In the genomic region with DNA sequence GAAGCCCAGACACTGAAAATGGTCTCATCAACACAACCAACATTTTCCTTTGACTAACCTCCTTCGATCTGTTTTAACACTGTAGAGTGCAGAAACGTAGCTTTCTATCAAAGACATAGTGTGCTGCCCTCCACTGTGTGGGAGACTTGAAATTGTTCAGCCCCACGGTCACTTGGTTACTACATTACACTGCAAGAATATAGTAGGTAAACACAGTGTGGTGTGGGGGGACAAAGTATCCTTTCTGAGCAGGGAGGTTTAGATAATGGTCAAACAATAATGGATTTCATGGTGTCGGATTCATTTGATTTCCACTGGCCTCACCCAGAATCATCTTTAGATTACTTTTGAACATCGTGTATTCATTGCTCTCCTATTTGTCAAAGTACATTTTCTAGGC, we compare ENCODE assay signal across 30 cellular contexts.
DNase-seq lines count a peak whose midpoint lies in the region; ATAC-seq and TF ChIP-seq lines count a peak whose summit lies in the region.
"Had no signal": no experiment of that assay in that cellular context is flagged by ENCODE, and none has a peak within 500 bp of the region (broad histone marks: within the 10 kb centered on the region; RNA-seq: fewer than 3 reads in every experiment).

No MANE protein-coding gene starts in this region.

- 76 to 79% (median 78%) methylated on average over 5 of the region's 5 CpGs for WGBS in ovary, 3 donors

- TF ChIP-seq CTCF in ascending aorta (IDR thresholded peaks at IDR 0.05), result no peak
- no peak for TF ChIP-seq CTCF in ovary (IDR thresholded peaks at IDR 0.05)

- no peaks in the 10 kb centered on the region for H3K27me3 Mint-ChIP-seq in activated T-cell treated with anti-CD3 and anti-CD28 coated beads, Interleukin-2, amount 50 U/mL, for 72 hours (ENCODE audit: low read depth)
- H3K27me3 Mint-ChIP-seq: activated CD4-positive, alpha-beta T cell treated with anti-CD3 and anti-CD28 coated beads, Interleukin-2, amount 10 ng/mL, durations not matched to agents 7 days and 5 days; activated T-cell treated with anti-CD3 and anti-CD28 coated beads, Interleukin-2, amount 50 U/mL, for 24 hours; IgD-negative memory B cell; memory B cell had no signal

- no peak for TF ChIP-seq EP300 in ovary (IDR thresholded peaks at IDR 0.05)

- H3K4me1 ChIP-seq in ascending aorta (peaks cover 0 to 2% of the 10 kb centered on the region in 2 donors), ovary (ENCODE audit: insufficient read depth) (no peaks in the 10 kb centered on the region)
- H3K4me1 ChIP-seq: body of pancreas, colonic mucosa, upper lobe of right lung had no signal

- no peaks in the 10 kb centered on the region for H3K36me3 ChIP-seq in ascending aorta
- H3K36me3 ChIP-seq in ovary, result no peaks in the 10 kb centered on the region
- H3K36me3 ChIP-seq: colonic mucosa, heart left ventricle, upper lobe of right lung, WERI-Rb-1 had no signal

- no peak overlapping the region for H3K27ac Mint-ChIP-seq in activated T-cell treated with anti-CD3 and anti-CD28 coated beads, Interleukin-2, amount 50 U/mL, for 72 hours
- H3K27ac Mint-ChIP-seq: activated CD4-positive, alpha-beta T cell treated with anti-CD3 and anti-CD28 coated beads, Interleukin-2, amount 10 ng/mL, durations not matched to agents 7 days and 5 days; activated T-cell treated with anti-CD3 and anti-CD28 coated beads, Interleukin-2, amount 50 U/mL, for 24 hours; CD14-positive monocyte; IgD-negative memory B cell; memory B cell had no signal

- intact Hi-C loops in ascending aorta (cut with DNase I) (loop anchor here (10.0 kb wide), 1 partner anchor 213 kb away; no protein-coding TSS in a partner anchor), ovary (cut with DNase I) (no loop called here)

- TF ChIP-seq POLR2A in ovary (IDR thresholded peaks at IDR 0.05), result no peak

- peaks cover 0 to 2% of the 10 kb centered on the region in 2 donors for H3K9me3 Mint-ChIP-seq in activated T-cell treated with anti-CD3 and anti-CD28 coated beads, Interleukin-2, amount 50 U/mL, for 72 hours
- H3K9me3 Mint-ChIP-seq: activated CD4-positive, alpha-beta T cell treated with anti-CD3 and anti-CD28 coated beads, Interleukin-2, amount 10 ng/mL, durations not matched to agents 7 days and 5 days; activated T-cell treated with anti-CD3 and anti-CD28 coated beads, Interleukin-2, amount 50 U/mL, for 24 hours; CD14-positive monocyte; IgD-negative memory B cell; memory B cell had no signal

- H3K9me3 ChIP-seq in ascending aorta (no peaks in the 10 kb centered on the region), ovary (no peaks in the 10 kb centered on the region)
- H3K9me3 ChIP-seq: body of pancreas, colonic mucosa, heart left ventricle, upper lobe of right lung had no signal

- no peaks in the 10 kb centered on the region for H3K36me3 Mint-ChIP-seq in activated T-cell treated with anti-CD3 and anti-CD28 coated beads, Interleukin-2, amount 50 U/mL, for 72 hours (ENCODE audit: insufficient read depth in 2 of 2)
- H3K36me3 Mint-ChIP-seq: CD14-positive monocyte, IgD-negative memory B cell, memory B cell had no signal

- ATAC-seq in activated T-cell treated with anti-CD3 and anti-CD28 coated beads, Interleukin-2, amount 50 U/mL, for 72 hours (replicated peaks in 1 of 2), result no peak
- ATAC-seq: body of pancreas, PC-3, upper lobe of right lung had no signal

- peak overlapping the region; percentile 1 to 33 for H3K27ac ChIP-seq in ascending aorta
- H3K27ac ChIP-seq in ovary, result no peak overlapping the region
- H3K27ac ChIP-seq: 22Rv1, body of pancreas, colonic mucosa, heart left ventricle, upper lobe of right lung, WERI-Rb-1 had no signal

- peak; percentile 57 for DNase-seq in DMS 273 (lab: John Stamatoyannopoulos, UW; ENCODE audit: unreplicated experiment)
- no peak for DNase-seq in DMS 273 treated with DMSO at 0.1 percent for 48 hours (lab: John Stamatoyannopoulos, UW)
- no peak for DNase-seq in ascending aorta (ENCODE audit: low spot score in 2 of 2)
- peak; percentile 59 for DNase-seq in medulla oblongata (ENCODE audit: extremely low spot score)
- peak; percentile 80 for DNase-seq in superior temporal gyrus (ENCODE audit: extremely low spot score)
- DNase-seq in NCI-H2029 (lab: John Stamatoyannopoulos, UW), result no peak
- DNase-seq in activated T-cell treated with anti-CD3 and anti-CD28 coated beads, Interleukin-2, amount 50 U/mL, for 72 hours, result no peak
- DNase-seq in ovary, result no peak
- DNase-seq: activated CD4-positive, alpha-beta T cell treated with anti-CD3 and anti-CD28 coated beads, Interleukin-2, amount 10 ng/mL, durations not matched to agents 7 days and 5 days; activated naive CD4-positive, alpha-beta T cell; activated T-cell treated with anti-CD3 and anti-CD28 coated beads, Interleukin-2, amount 50 U/mL, for 24 hours; body of pancreas; Calu3; colonic mucosa; effector memory CD4-positive, alpha-beta T cell; H7; heart left ventricle; NCI-H1694 treated with DMSO at 0.1 percent for 48 hours; occipital lobe; PC-3; retina; stimulated activated CD4-positive, alpha-beta T cell treated with anti-CD3 and anti-CD28 coated beads, Interleukin-2, amount 100 ng/mL, for 24 hours; T-helper 9 cell; upper lobe of right lung; WERI-Rb-1 had no signal

- H3K4me3 ChIP-seq in ascending aorta (peak overlapping the region in 1 of 2 donors; percentile 48), ovary (no peak overlapping the region)
- H3K4me3 ChIP-seq: body of pancreas, colonic mucosa, heart left ventricle, smooth muscle cell, upper lobe of right lung had no signal

- no peak overlapping the region for H3K4me3 Mint-ChIP-seq in activated T-cell treated with anti-CD3 and anti-CD28 coated beads, Interleukin-2, amount 50 U/mL, for 72 hours
- H3K4me3 Mint-ChIP-seq: activated CD4-positive, alpha-beta T cell treated with anti-CD3 and anti-CD28 coated beads, Interleukin-2, amount 10 ng/mL, durations not matched to agents 7 days and 5 days; activated T-cell treated with anti-CD3 and anti-CD28 coated beads, Interleukin-2, amount 50 U/mL, for 24 hours; CD14-positive monocyte; IgD-negative memory B cell; memory B cell had no signal

- H3K27me3 ChIP-seq in ascending aorta (no peaks in the 10 kb centered on the region), ovary (no peaks in the 10 kb centered on the region)
- H3K27me3 ChIP-seq: body of pancreas, colonic mucosa, heart left ventricle, upper lobe of right lung had no signal

- H3K4me1 Mint-ChIP-seq in activated T-cell treated with anti-CD3 and anti-CD28 coated beads, Interleukin-2, amount 50 U/mL, for 72 hours (ENCODE audit: low read depth), result no peaks in the 10 kb centered on the region
- H3K4me1 Mint-ChIP-seq: activated CD4-positive, alpha-beta T cell treated with anti-CD3 and anti-CD28 coated beads, Interleukin-2, amount 10 ng/mL, durations not matched to agents 7 days and 5 days; CD14-positive monocyte; IgD-negative memory B cell; memory B cell had no signal

Comparison
In these comparisons a context has a peak if more than half of its experiments do, and no peak if none do; other contexts are left out.
1. DNase-seq: peak in DMS 273 (single experiment), medulla oblongata (single experiment) and superior temporal gyrus (single experiment); none in DMS 273 treated with DMSO at 0.1 percent for 48 hours (single experiment), ascending aorta (0 of 2), NCI-H2029 (single experiment), activated T-cell treated with anti-CD3 and anti-CD28 coated beads, Interleukin-2, amount 50 U/mL, for 72 hours (0 of 2) and ovary (0 of 5).
2. H3K27ac ChIP-seq: peak in ascending aorta (2 of 2); none in ovary (0 of 2).